14 cellular contexts compared by ENCODE assay signal in the genomic region with DNA sequence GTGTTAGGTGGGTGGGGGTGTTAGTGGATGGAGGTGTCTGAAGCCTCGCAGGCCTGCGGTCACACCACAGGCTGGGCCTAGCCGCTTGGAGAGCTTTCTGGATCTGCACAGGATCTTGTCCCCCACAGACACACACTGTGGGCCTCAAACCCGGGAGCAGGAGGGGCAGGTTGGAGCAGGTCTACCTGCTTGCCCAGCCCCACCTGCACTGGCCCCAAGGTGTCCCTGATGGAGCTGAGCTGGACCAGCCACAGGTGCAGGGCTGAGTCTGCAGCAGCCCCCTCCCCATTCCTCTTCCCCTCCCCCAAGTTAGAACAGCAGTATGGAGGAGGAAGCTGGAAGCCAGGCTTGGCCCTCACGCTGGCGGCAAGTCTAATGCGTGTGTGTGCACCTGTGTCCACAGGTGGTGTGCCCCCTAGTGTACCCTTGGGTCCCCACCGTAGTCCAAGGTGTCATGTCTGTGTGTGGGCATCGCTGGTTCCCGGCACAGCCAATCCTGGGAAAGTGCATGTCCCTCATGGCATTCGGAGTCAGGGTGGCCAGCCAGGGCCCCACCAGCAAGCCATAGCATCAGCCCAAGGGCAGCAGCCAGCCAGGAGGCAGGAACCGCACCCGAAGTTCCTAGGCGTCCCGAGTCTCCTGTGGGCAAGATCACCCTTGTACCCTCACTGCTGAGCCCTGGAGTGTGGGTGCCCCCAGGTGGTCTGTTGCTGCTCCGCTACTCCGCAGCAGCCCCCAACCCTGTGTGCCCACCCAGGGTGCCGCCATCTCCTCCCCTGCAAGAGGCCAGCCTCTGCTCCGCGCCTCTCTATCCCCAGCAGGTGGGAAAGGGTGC. TPM values are rescaled to one million over a fixed set of nuclear protein-coding genes. Genes with fewer than 3 reads are reported as not detected.
DNase-seq lines count a peak whose midpoint lies in the region; ATAC-seq and TF ChIP-seq lines count a peak whose summit lies in the region.
"Had no signal": no experiment of that assay in that cellular context is flagged by ENCODE, and none has a peak within 500 bp of the region (broad histone marks: within the 10 kb centered on the region; RNA-seq: fewer than 3 reads in every experiment).

No MANE protein-coding gene starts in this region.

- CTCF ChIA-PET in activated CD8-positive, alpha-beta T cell treated with anti-CD3 and anti-CD28 coated beads for 36 hours (lab: Charles Lee): no interaction called here

- H3K79me1 ChIP-seq in mesendoderm (ENCODE audit: low read length): peaks cover 6% of the 10 kb centered on the region

- no peak overlapping the region for H3K4ac ChIP-seq in mesendoderm (ENCODE audit: low read depth, low read length)

- H4K20me1 ChIP-seq in BLaER1 treated with 17β-estradiol and CSF1 and Interleukin-3, amounts not matched to agents 10 nM and 100 nM: peaks cover 25 to 79% (median 55%) of the 10 kb centered on the region in 11 experiments

- H3K4me1 Mint-ChIP-seq in activated CD8-positive, alpha-beta T cell treated with anti-CD3 and anti-CD28 coated beads for 36 hours (ENCODE audit: low read depth): peaks cover 29% of the 10 kb centered on the region

- no peak overlapping the region for H3K23ac ChIP-seq in mesendoderm (ENCODE audit: low read length)

- DNase-seq in GM12865 (ENCODE audit: low read depth) (peak; percentile 1), mesendoderm (no peak), coronary artery (ENCODE audit: low spot score) (no peak), posterior vena cava (ENCODE audit: low spot score) (no peak), NCI-H345 (lab: John Stamatoyannopoulos, UW) (no peak), cerebellar nuclear complex (lab: John Stamatoyannopoulos, UW) (no peak)
- DNase-seq in activated CD8-positive, alpha-beta T cell treated with anti-CD3 and anti-CD28 coated beads for 36 hours: no peak
- DNase-seq: HCEC 1CT; NCI-H1105; NCI-H446 treated with DMSO at 0.1 percent for 48 hours; SHP77 treated with DMSO at 0.1 percent for 48 hours; stimulated activated CD4-positive, alpha-beta T cell treated with anti-CD3 and anti-CD28 coated beads, Interleukin-4, amount 100 ng/mL, for 1 hour; stomach had no signal

- H3K4me3 Mint-ChIP-seq in activated CD8-positive, alpha-beta T cell treated with anti-CD3 and anti-CD28 coated beads for 36 hours: peak overlapping the region; percentile 40

- H4K5ac ChIP-seq in mesendoderm (ENCODE audit: low read length): no peak overlapping the region

- H3K27ac Mint-ChIP-seq in activated CD8-positive, alpha-beta T cell treated with anti-CD3 and anti-CD28 coated beads for 36 hours: no peak overlapping the region

- no peak overlapping the region for H2AK5ac ChIP-seq in mesendoderm (ENCODE audit: low read length)

- peaks cover 13% of the 10 kb centered on the region for H3K36me3 Mint-ChIP-seq in activated CD8-positive, alpha-beta T cell treated with anti-CD3 and anti-CD28 coated beads for 36 hours (ENCODE audit: low read depth)

- no CpG with 5 or more reads among the region's 20 CpGs for WGBS in mesendoderm (ENCODE audit: extremely low coverage, insufficient coverage, low lambda C conversion rate)

- no peaks in the 10 kb centered on the region for H3K27me3 ChIP-seq in BLaER1 treated with 17β-estradiol and CSF1 and Interleukin-3, amounts not matched to agents 10 nM and 100 nM
- H3K27me3 ChIP-seq in mesendoderm (ENCODE audit: insufficient read depth, low read length, poor library complexity): no peaks in the 10 kb centered on the region
- H3K27me3 ChIP-seq: stomach had no signal

- H3K79me2 ChIP-seq in mesendoderm (ENCODE audit: control insufficient read depth, insufficient read depth, low read length): peaks cover 17% of the 10 kb centered on the region

- peaks cover 14 to 43% (median 26%) of the 10 kb centered on the region in 11 experiments; a peak in 21 of 22 replicates for H3K36me3 ChIP-seq in BLaER1 treated with 17β-estradiol and CSF1 and Interleukin-3, amounts not matched to agents 10 nM and 100 nM
- H3K36me3 ChIP-seq in mesendoderm (ENCODE audit: control insufficient read depth, insufficient read depth, low read length): no peaks in the 10 kb centered on the region

- no peak for TF ChIP-seq CTCF in GM12865 (IDR thresholded peaks at IDR 0.05; ENCODE audit: insufficient read depth, low read depth, low read length, missing control alignments)
- no peak for TF ChIP-seq CTCF in activated CD8-positive, alpha-beta T cell treated with anti-CD3 and anti-CD28 coated beads for 36 hours (IDR thresholded peaks at IDR 0.05)
- no peak for TF ChIP-seq CTCF in coronary artery (IDR thresholded peaks at IDR 0.05)

- POLR2A ChIA-PET in activated CD8-positive, alpha-beta T cell treated with anti-CD3 and anti-CD28 coated beads for 36 hours (lab: Charles Lee): interaction anchor here (1.2 to 3.8 kb wide), 3 partner anchors 8 to 17 kb away, joined by 3 to 21 read pairs (median 10); a partner anchor contains a TSS

- H3K9me3 ChIP-seq in BLaER1 treated with 17β-estradiol and CSF1 and Interleukin-3, amounts not matched to agents 10 nM and 100 nM (replicated peaks in 1 of 11): no peaks in the 10 kb centered on the region
- H3K9me3 ChIP-seq: stomach had no signal

- H4K8ac ChIP-seq in mesendoderm (ENCODE audit: low read depth, low read length): no peak overlapping the region

- H2BK15ac ChIP-seq in mesendoderm (replicated peaks; ENCODE audit: low read depth): no peak overlapping the region

- peaks cover 58 to 85% (median 77%) of the 10 kb centered on the region in 10 experiments for H3K4me1 ChIP-seq in BLaER1 treated with 17β-estradiol and CSF1 and Interleukin-3, amounts not matched to agents 10 nM and 100 nM
- no peaks in the 10 kb centered on the region for H3K4me1 ChIP-seq in mesendoderm (ENCODE audit: control insufficient read depth, low read depth, low read length)

- H2BK5ac ChIP-seq in mesendoderm (ENCODE audit: low read length): no peak overlapping the region

- no peak overlapping the region for H3K18ac ChIP-seq in mesendoderm (ENCODE audit: low read length)

- no peaks in the 10 kb centered on the region for H3K9me3 Mint-ChIP-seq in activated CD8-positive, alpha-beta T cell treated with anti-CD3 and anti-CD28 coated beads for 36 hours

- H3K27me3 Mint-ChIP-seq in activated CD8-positive, alpha-beta T cell treated with anti-CD3 and anti-CD28 coated beads for 36 hours: no peaks in the 10 kb centered on the region

- peak overlapping the region in 3 of 11 experiments; percentile 1 to 94 (median 91); a peak in 3 of 22 replicates for H3K27ac ChIP-seq in BLaER1 treated with 17β-estradiol and CSF1 and Interleukin-3, amounts not matched to agents 10 nM and 100 nM
- H3K27ac ChIP-seq in mesendoderm (ENCODE audit: low read depth, low read length) (no peak overlapping the region), coronary artery (no peak overlapping the region)
- H3K27ac ChIP-seq: stomach had no signal

- intact Hi-C loops in activated CD8-positive, alpha-beta T cell treated with anti-CD3 and anti-CD28 coated beads for 36 hours (cut with micrococcal nuclease): no loop called here
- intact Hi-C loops in posterior vena cava (cut with DNase I): no loop called here

- peak overlapping the region; percentile 30 for H3K56ac ChIP-seq in mesendoderm (ENCODE audit: low read length)

- H3K4me2 ChIP-seq in BLaER1 treated with 17β-estradiol and CSF1 and Interleukin-3, amounts not matched to agents 10 nM and 100 nM: peak overlapping the region; percentile 81 to 100 (median 97)
- H3K4me2 ChIP-seq in mesendoderm (ENCODE audit: low read length): no peak overlapping the region

- H3K4me3 ChIP-seq in BLaER1 treated with 17β-estradiol and CSF1 and Interleukin-3, amounts not matched to agents 10 nM and 100 nM: peak overlapping the region in 3 of 10 experiments; percentile 67 to 90 (median 90); a peak in 2 of 20 replicates
- H3K4me3 ChIP-seq in GM12865 (ENCODE audit: low read depth, low read length) (no peak overlapping the region), mesendoderm (ENCODE audit: low read length) (no peak overlapping the region), coronary artery (no peak overlapping the region)

- H3K9ac ChIP-seq in BLaER1 treated with 17β-estradiol and CSF1 and Interleukin-3, amounts not matched to agents 10 nM and 100 nM: peak overlapping the region in 9 of 11 experiments; percentile 2 to 98 (median 96); a peak in 12 of 22 replicates
- H3K9ac ChIP-seq in mesendoderm (ENCODE audit: low read length): no peak overlapping the region

- H2BK120ac ChIP-seq in mesendoderm (ENCODE audit: low read depth, low read length): no peak overlapping the region

- no peak for ATAC-seq in activated CD8-positive, alpha-beta T cell treated with anti-CD3 and anti-CD28 coated beads for 36 hours

RNA-seq across cellular contexts. Expression of a gene that starts 2.0 kb away (rescaled TPM):
- total RNA-seq in activated CD8-positive, alpha-beta T cell treated with anti-CD3 and anti-CD28 coated beads for 36 hours: 10 to 100 TPM; 45.8 to 48.8 TPM
- 21.0 TPM for polyA plus RNA-seq in mesendoderm (2013, experiment 1 of 2)
- 18.6 TPM for polyA plus RNA-seq in mesendoderm (2013, experiment 2 of 2)
- total RNA-seq in posterior vena cava: 10 to 100 TPM; 33.0 to 38.8 TPM

RNA-seq across cellular contexts. Expression of a gene that starts 10.6 kb away (rescaled TPM):
- total RNA-seq in activated CD8-positive, alpha-beta T cell treated with anti-CD3 and anti-CD28 coated beads for 36 hours: under 1 TPM; 0.20 to 0.25 TPM
- 0.13 TPM for polyA plus RNA-seq in mesendoderm (2013, experiment 1 of 2)
- 0.15 TPM for polyA plus RNA-seq in mesendoderm (2013, experiment 2 of 2)
- total RNA-seq in posterior vena cava: not detected
- total RNA-seq: stomach had no signal

RNA-seq across cellular contexts. Expression of a gene that starts 18.7 kb away (rescaled TPM):
- total RNA-seq in activated CD8-positive, alpha-beta T cell treated with anti-CD3 and anti-CD28 coated beads for 36 hours: 10 to 100 TPM; 33.3 to 36.7 TPM
- 30.5 TPM for polyA plus RNA-seq in mesendoderm (2013, experiment 1 of 2)
- polyA plus RNA-seq in mesendoderm (2013, experiment 2 of 2): 30.6 TPM
- 10 to 100 TPM; 10.6 to 11.2 TPM for total RNA-seq in posterior vena cava

RNA-seq across cellular contexts. Expression of a gene that starts 25.7 kb away (rescaled TPM):
- total RNA-seq in activated CD8-positive, alpha-beta T cell treated with anti-CD3 and anti-CD28 coated beads for 36 hours: 10 to 100 TPM; 29.9 to 30.6 TPM
- 9.5 TPM for polyA plus RNA-seq in mesendoderm (2013, experiment 1 of 2)
- 9.2 TPM for polyA plus RNA-seq in mesendoderm (2013, experiment 2 of 2)
- total RNA-seq in posterior vena cava: 1 to 10 TPM; 6.0 to 6.5 TPM

RNA-seq across cellular contexts. Expression of a gene that starts 30.4 kb away (rescaled TPM):
- 1,000 to 10,000 TPM; 3,638 to 3,686 TPM for total RNA-seq in activated CD8-positive, alpha-beta T cell treated with anti-CD3 and anti-CD28 coated beads for 36 hours
- 5,392 TPM for polyA plus RNA-seq in mesendoderm (2013, experiment 1 of 2)
- polyA plus RNA-seq in mesendoderm (2013, experiment 2 of 2): 5,255 TPM
- 1,000 to 10,000 TPM; 1,286 to 1,386 TPM for total RNA-seq in posterior vena cava
